Comparison of ENCODE assay signal across 14 cellular contexts in the genomic region with DNA sequence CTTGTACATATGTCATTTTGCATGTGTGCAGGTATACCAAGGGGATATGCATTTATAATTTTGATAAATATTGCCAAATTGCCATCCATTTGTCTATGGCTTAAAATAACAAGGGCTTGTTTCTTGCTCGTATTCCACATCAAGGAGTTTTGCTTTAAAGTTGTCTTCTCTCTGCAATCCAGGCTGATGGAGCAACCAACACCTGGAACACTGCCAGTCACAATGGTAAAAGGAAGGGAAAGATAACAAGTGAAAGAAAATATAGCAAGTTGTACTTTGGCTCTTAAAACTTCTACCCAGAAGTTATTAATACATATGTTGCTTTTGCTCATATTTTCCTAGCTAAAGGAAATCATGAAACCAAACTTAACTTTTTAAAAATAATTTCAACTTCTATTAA.
DNase-seq lines count a peak whose midpoint lies in the region; ATAC-seq and TF ChIP-seq lines count a peak whose summit lies in the region.
"Had no signal": no experiment of that assay in that cellular context is flagged by ENCODE, and none has a peak within 500 bp of the region (broad histone marks: within the 10 kb centered on the region; RNA-seq: fewer than 3 reads in every experiment).

No MANE protein-coding gene starts in this region.

- H3K4me3 Mint-ChIP-seq in activated T-cell treated with anti-CD3 and anti-CD28 coated beads, Interleukin-2, amount 50 U/mL, for 24 hours, result no peak overlapping the region
- no peak overlapping the region for H3K4me3 Mint-ChIP-seq in endothelial cell (ENCODE audit: unreplicated experiment)
- H3K4me3 Mint-ChIP-seq: B cell; CD4-positive, alpha-beta T cell; GM23338 had no signal

- POLR2A ChIA-PET in RWPE1 (lab: Yijun Ruan, JAX; ENCODE audit: low non-redundant PET), result no interaction called here

- H3K9me3 Mint-ChIP-seq in activated T-cell treated with anti-CD3 and anti-CD28 coated beads, Interleukin-2, amount 50 U/mL, for 24 hours, result peaks cover 2% of the 10 kb centered on the region
- H3K9me3 Mint-ChIP-seq in endothelial cell (ENCODE audit: unreplicated experiment), result no peaks in the 10 kb centered on the region

- peaks cover 4% of the 10 kb centered on the region for H3K27me3 Mint-ChIP-seq in activated T-cell treated with anti-CD3 and anti-CD28 coated beads, Interleukin-2, amount 50 U/mL, for 24 hours
- no peaks in the 10 kb centered on the region for H3K27me3 Mint-ChIP-seq in endothelial cell (ENCODE audit: unreplicated experiment)

- H3K36me3 Mint-ChIP-seq in activated T-cell treated with anti-CD3 and anti-CD28 coated beads, Interleukin-2, amount 50 U/mL, for 24 hours (ENCODE audit: low read depth), result no peaks in the 10 kb centered on the region
- H3K36me3 Mint-ChIP-seq in endothelial cell (ENCODE audit: low read depth, unreplicated experiment), result peaks cover 6% of the 10 kb centered on the region

- TF ChIP-seq CTCF in adrenal gland (IDR thresholded peaks at IDR 0.05) (no peak), cardiac fibroblast (IDR thresholded peaks at IDR 0.05; ENCODE audit: low read depth, low read length) (no peak), thoracic aorta (IDR thresholded peaks at IDR 0.05) (no peak), RWPE1 (conservative IDR thresholded peaks at IDR 0.05; ENCODE audit: low read depth) (no peak), endothelial cell (IDR thresholded peaks at IDR 0.05; ENCODE audit: unreplicated experiment) (no peak)

- H3K36me3 ChIP-seq in adrenal gland (replicated peaks in 1 of 2) (no peaks in the 10 kb centered on the region), thoracic aorta (no peaks in the 10 kb centered on the region)

- peak in 4 of 7 donors; percentile 20 to 42 (median 30) for DNase-seq in adrenal gland
- peak; percentile 35 to 76 for DNase-seq in cardiac fibroblast (ENCODE audit: low read depth in 2 of 2)
- DNase-seq in fibroblast of peridontal ligament (ENCODE audit: extremely low read depth), result peak; percentile 19
- no peak for DNase-seq in thoracic aorta (ENCODE audit: low spot score)
- no peak for DNase-seq in RWPE1 (ENCODE audit: low spot score)
- no peak for DNase-seq in activated T-cell treated with anti-CD3 and anti-CD28 coated beads, Interleukin-2, amount 50 U/mL, for 24 hours
- no peak for DNase-seq in endothelial cell (ENCODE audit: low spot score)
- DNase-seq: C1 segment of cervical spinal cord; Calu3; CD4-positive, alpha-beta T cell; DMS 273 treated with DMSO at 0.1 percent for 48 hours; H7 had no signal

- 65 to 87% (median 75%) methylated on average over 1 of the region's 1 CpG for WGBS in adrenal gland, 4 donors

- H3K27me3 ChIP-seq in adrenal gland (no peaks in the 10 kb centered on the region), thoracic aorta (replicated peaks; ENCODE audit: insufficient read depth) (no peaks in the 10 kb centered on the region)

- H3K27ac ChIP-seq in adrenal gland (no peak overlapping the region), thoracic aorta (peak overlapping the region; percentile 49 to 53), RWPE1 (no peak overlapping the region)

- peaks cover 4% of the 10 kb centered on the region for H3K4me1 Mint-ChIP-seq in activated T-cell treated with anti-CD3 and anti-CD28 coated beads, Interleukin-2, amount 50 U/mL, for 24 hours (ENCODE audit: low read depth)
- H3K4me1 Mint-ChIP-seq in endothelial cell (ENCODE audit: unreplicated experiment), result no peaks in the 10 kb centered on the region
- H3K4me1 Mint-ChIP-seq: GM23338 had no signal

- no peak for TF ChIP-seq POLR2A in adrenal gland (IDR thresholded peaks at IDR 0.05)

- H3K4me1 ChIP-seq in adrenal gland (replicated peaks in 1 of 2) (no peaks in the 10 kb centered on the region), thoracic aorta (ENCODE audit: control insufficient read depth in 1 of 2, low read depth in 2 of 2) (peaks cover 8 to 16% of the 10 kb centered on the region in 2 donors)

- H3K27ac Mint-ChIP-seq in activated T-cell treated with anti-CD3 and anti-CD28 coated beads, Interleukin-2, amount 50 U/mL, for 24 hours, result no peak overlapping the region
- H3K27ac Mint-ChIP-seq in endothelial cell (ENCODE audit: unreplicated experiment), result no peak overlapping the region
- H3K27ac Mint-ChIP-seq: B cell; CD4-positive, alpha-beta T cell; GM23338 had no signal

- H3K9me3 ChIP-seq in adrenal gland (replicated peaks in 1 of 3) (peaks cover 0 to 7% (median 0%) of the 10 kb centered on the region in 3 donors), thoracic aorta (no peaks in the 10 kb centered on the region)

- no peak overlapping the region for H3K4me3 ChIP-seq in adrenal gland
- no peak overlapping the region for H3K4me3 ChIP-seq in cardiac fibroblast (replicated peaks in 1 of 2; ENCODE audit: low read depth in 2 of 2, low read length in 2 of 2)
- H3K4me3 ChIP-seq in thoracic aorta, result no peak overlapping the region
- H3K4me3 ChIP-seq: GM23338 had no signal

- intact Hi-C loops in adrenal gland (cut with DNase I), result no loop called here

- CTCF ChIA-PET in RWPE1 (lab: Yijun Ruan, JAX), result no interaction called here

- ATAC-seq in thoracic aorta (ENCODE audit: insufficient number of reproducible peaks, low FRiP score, low read depth), result no peak
- ATAC-seq: GM23338 had no signal

Comparison
In these comparisons a context has a peak if more than half of its experiments do, and no peak if none do; other contexts are left out.
1. DNase-seq: peak in adrenal gland (4 of 7), cardiac fibroblast (2 of 2) and fibroblast of peridontal ligament (single experiment); none in thoracic aorta (single experiment), RWPE1 (single experiment), activated T-cell treated with anti-CD3 and anti-CD28 coated beads, Interleukin-2, amount 50 U/mL, for 24 hours (single experiment) and endothelial cell (single experiment).
2. H3K27ac ChIP-seq: peak in thoracic aorta (2 of 2); none in adrenal gland (0 of 5) and RWPE1 (single experiment).